In genomic region chr4:84718699-84719098, GRCh38 we compare ENCODE assay signal across 21 cellular contexts.
DNase-seq lines count a peak whose midpoint lies in the region; ATAC-seq, FAIRE-seq and TF ChIP-seq lines count a peak whose summit lies in the region.
"Had no signal": no experiment of that assay in that cellular context is flagged by ENCODE, and none has a peak within 500 bp of the region (broad histone marks: within the 10 kb centered on the region; RNA-seq: fewer than 3 reads in every experiment).

No MANE protein-coding gene starts in this region.

- CTCF ChIA-PET in WTC11 (lab: Charles Lee) = no interaction called here

- H3K27ac Mint-ChIP-seq in WTC11 = peak overlapping the region; percentile 14
- peak overlapping the region; percentile 76 for H3K27ac Mint-ChIP-seq in nephron progenitor cell

- peaks cover 7 to 53% of the 10 kb centered on the region in 2 donors for H3K36me3 ChIP-seq in vagina

- TF ChIP-seq POLR2A in vagina (IDR thresholded peaks at IDR 0.05) = no peak

- no peaks in the 10 kb centered on the region for H3K9me3 Mint-ChIP-seq in WTC11
- no peaks in the 10 kb centered on the region for H3K9me3 Mint-ChIP-seq in nephron progenitor cell

- H3K9me3 ChIP-seq in vagina = no peaks in the 10 kb centered on the region
- H3K9me3 ChIP-seq: HAP-1 had no signal

- no peak overlapping the region for H3K27ac ChIP-seq in vagina
- H3K27ac ChIP-seq: GM23248, HL-60, KMS-11 had no signal

- intact Hi-C loops in vagina (cut with DNase I) = no loop called here

- POLR2A ChIA-PET in WTC11 (lab: Charles Lee) = no interaction called here

- no peaks in the 10 kb centered on the region for H3K4me1 ChIP-seq in vagina
- H3K4me1 ChIP-seq: HAP-1 had no signal

- FAIRE-seq in RCC 7860 (lab: Jason Lieb, UNC) = no peak
- FAIRE-seq: GM19239 had no signal

- H3K4me3 Mint-ChIP-seq in WTC11 (no peak overlapping the region), nephron progenitor cell (no peak overlapping the region)

- H3K36me3 Mint-ChIP-seq in WTC11 (peaks cover 57% of the 10 kb centered on the region), nephron progenitor cell (ENCODE audit: low read depth) (peaks cover 81% of the 10 kb centered on the region)

- H3K4me1 Mint-ChIP-seq in WTC11 = no peaks in the 10 kb centered on the region
- H3K4me1 Mint-ChIP-seq in nephron progenitor cell = peaks cover 5% of the 10 kb centered on the region

- no peaks in the 10 kb centered on the region for H3K27me3 ChIP-seq in vagina

- H3K4me3 ChIP-seq in fibroblast of the aortic adventitia (ENCODE audit: low read depth, low read length) = no peak overlapping the region
- H3K4me3 ChIP-seq in vagina = no peak overlapping the region
- H3K4me3 ChIP-seq: GM23248, HAP-1 had no signal

- no peak for ATAC-seq in WTC11

- DNase-seq in NCI-H82 (lab: John Stamatoyannopoulos, UW) = peak; percentile 46
- no peak for DNase-seq in WTC11 (ENCODE audit: low spot score)
- DNase-seq in fibroblast of the aortic adventitia (ENCODE audit: low read depth) = peak; percentile 11
- DNase-seq in nephron progenitor cell = no peak
- DNase-seq in RCC 7860 (ENCODE audit: low spot score) = no peak
- DNase-seq in vagina (ENCODE audit: extremely low spot score in 2 of 2) = no peak
- no peak for DNase-seq in GF-D8 (lab: John Stamatoyannopoulos, UW)
- DNase-seq: ACHN; C1 segment of cervical spinal cord; GDM1; NCI-H1417 treated with DMSO at 0.1 percent for 48 hours; NCI-H1930; NCI-H2171 treated with DMSO at 0.1 percent for 48 hours; NCI-H446; NCI-H526 treated with DMSO at 0.1 percent for 48 hours; NK-92 treated with Interleukin-12 subunit alpha and Interleukin-12 subunit beta, amount 100 ng/mL, for 24 hours had no signal

- TF ChIP-seq CTCF in WTC11 (IDR thresholded peaks at IDR 0.05) (no peak), fibroblast of the aortic adventitia (IDR thresholded peaks at IDR 0.05; ENCODE audit: insufficient read depth, low read length) (no peak), nephron progenitor cell (IDR thresholded peaks at IDR 0.05) (no peak), vagina (IDR thresholded peaks at IDR 0.05) (no peak)

- H3K27me3 Mint-ChIP-seq in WTC11 (ENCODE audit: low read depth) = no peaks in the 10 kb centered on the region
- H3K27me3 Mint-ChIP-seq in nephron progenitor cell (ENCODE audit: low read depth, poor library complexity) = no peaks in the 10 kb centered on the region

TF ChIP-seq in WTC11, 78 proteins besides CTCF, POLR2A, EP300 and RAD21 (continues in another document):
- TF ChIP-seq ZNF423 (CRISPR knock-in tag; IDR thresholded peaks at IDR 0.05) = no peak
- no peak for TF ChIP-seq STAT6 (CRISPR knock-in tag; conservative IDR thresholded peaks at IDR 0.05; ENCODE audit: low read depth)
- no peak for TF ChIP-seq PRDM15 (CRISPR knock-in tag; IDR thresholded peaks at IDR 0.05)
- TF ChIP-seq TEAD1 (CRISPR knock-in tag; IDR thresholded peaks at IDR 0.05) = no peak
- TF ChIP-seq ZBTB21 (CRISPR knock-in tag; IDR thresholded peaks at IDR 0.05; ENCODE audit: borderline replicate concordance) = no peak
- no peak for TF ChIP-seq ZNF532 (CRISPR knock-in tag; IDR thresholded peaks at IDR 0.05; ENCODE audit: borderline replicate concordance)
- no peak for TF ChIP-seq ERG (CRISPR knock-in tag; IDR thresholded peaks at IDR 0.05)
- no peak for TF ChIP-seq RORB (CRISPR knock-in tag; IDR thresholded peaks at IDR 0.05)
- no peak for TF ChIP-seq HMGA2 (CRISPR knock-in tag; IDR thresholded peaks at IDR 0.05)

Comparison
In these comparisons a context has a peak if more than half of its experiments do, and no peak if none do; other contexts are left out.
1. DNase-seq: peak in NCI-H82 (single experiment) and fibroblast of the aortic adventitia (single experiment); none in WTC11 (single experiment), nephron progenitor cell (single experiment), RCC 7860 (single experiment), vagina (0 of 2) and GF-D8 (single experiment).